24 cellular contexts compared by ENCODE assay signal in genomic region chr3:52327486-52328290, GRCh38.
"Had no signal": no experiment of that assay in that cellular context is flagged by ENCODE, and none has a peak within 500 bp of the region (broad histone marks: within the 10 kb centered on the region; RNA-seq: fewer than 3 reads in every experiment).

No MANE protein-coding gene starts in this region.

- H3K27me3 ChIP-seq: colonic mucosa, esophagus muscularis mucosa, foreskin keratinocyte, hepatocyte, neutrophil, right atrium auricular region, sigmoid colon, suprapubic skin, transverse colon, upper lobe of right lung, uterus had no signal

- ATAC-seq: foreskin keratinocyte; left cardiac atrium; lower lobe of right lung; natural killer cell; stimulated activated naive CD8-positive, alpha-beta T cell treated with anti-CD3 and anti-CD28 coated beads, Interleukin-15, amount 100 ng/mL, for 72 hours; upper lobe of right lung had no signal

- H3K9me3 Mint-ChIP-seq: dendritic cell treated with granulocyte-macrophage colony-stimulating factor and Interleukin-4, amounts not matched to agents 40 ng/mL and 50 ng/mL, for 4 days; natural killer cell; stimulated activated naive CD8-positive, alpha-beta T cell treated with anti-CD3 and anti-CD28 coated beads, Interleukin-15, amount 100 ng/mL, for 72 hours had no signal

- H3K4me3 ChIP-seq: colonic mucosa, esophagus muscularis mucosa, hepatocyte, left ventricle myocardium inferior, lower lobe of right lung, prostate gland, right atrium auricular region, sigmoid colon, suprapubic skin, transverse colon, upper lobe of right lung, uterus had no signal

- H3K27ac Mint-ChIP-seq: dendritic cell treated with granulocyte-macrophage colony-stimulating factor and Interleukin-4, amounts not matched to agents 40 ng/mL and 50 ng/mL, for 4 days; natural killer cell had no signal

- H3K4me2 ChIP-seq: hepatocyte had no signal

- H3K4me3 Mint-ChIP-seq: dendritic cell treated with granulocyte-macrophage colony-stimulating factor and Interleukin-4, amounts not matched to agents 40 ng/mL and 50 ng/mL, for 4 days; natural killer cell; stimulated activated naive CD8-positive, alpha-beta T cell treated with anti-CD3 and anti-CD28 coated beads, Interleukin-15, amount 100 ng/mL, for 72 hours had no signal

- H3K27ac ChIP-seq: colonic mucosa, esophagus muscularis mucosa, foreskin keratinocyte, hepatocyte, left ventricle myocardium inferior, lower lobe of right lung, neutrophil, parathyroid adenoma, prostate gland, right atrium auricular region, sigmoid colon, suprapubic skin, transverse colon, upper lobe of right lung, uterus had no signal

- DNase-seq: central memory CD4-positive, alpha-beta T cell; colonic mucosa; effector memory CD4-positive, alpha-beta T cell; foreskin keratinocyte; glutamatergic neuron; left cardiac atrium; left ventricle myocardium inferior; lower lobe of right lung; natural killer cell; sigmoid colon; stimulated activated CD4-positive, alpha-beta T cell treated with anti-CD3 and anti-CD28 coated beads, Interleukin-4, amount 100 ng/mL, for 4 hours; stimulated activated naive CD4-positive, alpha-beta T cell; stimulated activated naive CD8-positive, alpha-beta T cell treated with anti-CD3 and anti-CD28 coated beads, Interleukin-15, amount 100 ng/mL, for 72 hours; transverse colon; upper lobe of right lung; uterus had no signal

- H3K9me3 ChIP-seq: colonic mucosa, esophagus muscularis mucosa, left ventricle myocardium inferior, lower lobe of right lung, neutrophil, prostate gland, right atrium auricular region, sigmoid colon, suprapubic skin, transverse colon, upper lobe of right lung, uterus had no signal

- H3K36me3 Mint-ChIP-seq: natural killer cell had no signal

- H2AFZ ChIP-seq: hepatocyte, parathyroid adenoma had no signal

- H3K4me1 ChIP-seq: colonic mucosa, foreskin keratinocyte, lower lobe of right lung, parathyroid adenoma, prostate gland, right atrium auricular region, sigmoid colon, suprapubic skin, transverse colon, upper lobe of right lung, uterus had no signal

- H3K9ac ChIP-seq: parathyroid adenoma had no signal

- H3K27me3 Mint-ChIP-seq: dendritic cell treated with granulocyte-macrophage colony-stimulating factor and Interleukin-4, amounts not matched to agents 40 ng/mL and 50 ng/mL, for 4 days; stimulated activated naive CD8-positive, alpha-beta T cell treated with anti-CD3 and anti-CD28 coated beads, Interleukin-15, amount 100 ng/mL, for 72 hours had no signal

- H3K4me1 Mint-ChIP-seq: stimulated activated naive CD8-positive, alpha-beta T cell treated with anti-CD3 and anti-CD28 coated beads, Interleukin-15, amount 100 ng/mL, for 72 hours had no signal

- H3K36me3 ChIP-seq: colonic mucosa, left ventricle myocardium inferior, prostate gland, right atrium auricular region, transverse colon, upper lobe of right lung, uterus had no signal
